ENCODE assay signal across 8 cellular contexts in genomic region chr1:162696286-162696862, GRCh38.
DNase-seq lines count a peak whose midpoint lies in the region; ATAC-seq and TF ChIP-seq lines count a peak whose summit lies in the region.

No MANE protein-coding gene starts in this region.

- H2BK15ac ChIP-seq in neuronal stem cell (ENCODE audit: low read length), result no peak overlapping the region

- H2AK5ac ChIP-seq in neuronal stem cell (ENCODE audit: low read depth, low read length), result no peak overlapping the region

- H3K4me1 Mint-ChIP-seq in activated naive CD8-positive, alpha-beta T cell treated with anti-CD3 and anti-CD28 coated beads for 36 hours, result no peaks in the 10 kb centered on the region

- no peak for TF ChIP-seq EP300 in Ishikawa (IDR thresholded peaks at IDR 0.05; ENCODE audit: borderline replicate concordance)

- H3K27me3 Mint-ChIP-seq in activated naive CD8-positive, alpha-beta T cell treated with anti-CD3 and anti-CD28 coated beads for 36 hours, result peaks cover 13% of the 10 kb centered on the region

- H2AFZ ChIP-seq in neuronal stem cell (ENCODE audit: low read length), result peak overlapping the region; percentile 78

- no peak overlapping the region for H2BK120ac ChIP-seq in neuronal stem cell (ENCODE audit: low read depth, low read length)

- no peak overlapping the region for H2BK5ac ChIP-seq in neuronal stem cell (ENCODE audit: low read length)

- peak overlapping the region; percentile 29 for H3K4me3 ChIP-seq in SJCRH30
- H3K4me3 ChIP-seq in fibroblast of villous mesenchyme (ENCODE audit: low read depth, low read length), result no peak overlapping the region
- H3K4me3 ChIP-seq in neuronal stem cell (ENCODE audit: low read length in 2 of 2), result peak overlapping the region; percentile 5 to 10

- H3K4me2 ChIP-seq in neuronal stem cell (ENCODE audit: insufficient read depth, low read length, poor library complexity, severe bottlenecking), result peak overlapping the region; percentile 41

- peaks cover 8% of the 10 kb centered on the region for H3K4me1 ChIP-seq in SJCRH30
- peaks cover 12 to 23% of the 10 kb centered on the region in 2 donors for H3K4me1 ChIP-seq in neuronal stem cell (ENCODE audit: control insufficient read depth in 2 of 2, insufficient read depth in 1 of 2, low read depth in 1 of 2, low read length in 2 of 2)

- no peak overlapping the region for H3K4me3 Mint-ChIP-seq in activated naive CD8-positive, alpha-beta T cell treated with anti-CD3 and anti-CD28 coated beads for 36 hours

- H3K36me3 ChIP-seq in SJCRH30 (no peaks in the 10 kb centered on the region), neuronal stem cell (replicated peaks in 1 of 2; ENCODE audit: control insufficient read depth in 2 of 2, insufficient read depth in 2 of 2, low read length in 2 of 2) (no peaks in the 10 kb centered on the region)

- H3K9me3 ChIP-seq in SJCRH30 (replicated peaks) (no peaks in the 10 kb centered on the region), neuronal stem cell (replicated peaks in 1 of 2; ENCODE audit: control insufficient read depth in 2 of 2, insufficient read depth in 1 of 2, low read depth in 1 of 2, low read length in 2 of 2) (no peaks in the 10 kb centered on the region)

- no peaks in the 10 kb centered on the region for H3K27me3 ChIP-seq in SJCRH30
- no peaks in the 10 kb centered on the region for H3K27me3 ChIP-seq in neuronal stem cell (ENCODE audit: control insufficient read depth in 3 of 3, insufficient read depth in 3 of 3, low read depth in 1 of 3, low read length in 3 of 3)

- TF ChIP-seq RAD21 in Ishikawa (IDR thresholded peaks at IDR 0.05; ENCODE audit: low read depth), result no peak

- no peak for ATAC-seq in GM19455 (IDR thresholded peaks at IDR 0.05; ENCODE audit: unreplicated experiment)
- ATAC-seq in GM19397 (IDR thresholded peaks at IDR 0.05; ENCODE audit: unreplicated experiment), result no peak

- peak overlapping the region; percentile 66 for H3K18ac ChIP-seq in neuronal stem cell (ENCODE audit: low read length)

- no peak overlapping the region for H4K8ac ChIP-seq in neuronal stem cell (ENCODE audit: low read depth, low read length)

- H3K23ac ChIP-seq in neuronal stem cell (ENCODE audit: low read depth, low read length, poor library complexity), result no peak overlapping the region

- no peak overlapping the region for H2BK12ac ChIP-seq in neuronal stem cell (ENCODE audit: low read length)

- no peak overlapping the region for H3K14ac ChIP-seq in neuronal stem cell (ENCODE audit: low read length)

- peak overlapping the region; percentile 51 for H3K27ac ChIP-seq in SJCRH30
- H3K27ac ChIP-seq in neuronal stem cell (replicated peaks; ENCODE audit: low read length), result peak overlapping the region; percentile 93

- WGBS in neuronal stem cell (ENCODE audit: extremely low coverage in 2 of 2, insufficient read length in 2 of 2, insufficient replicate concordance in 1 of 2), 2 donors, result no CpG with 5 or more reads among the region's 5 CpGs

- no peak overlapping the region for H3K4ac ChIP-seq in neuronal stem cell (ENCODE audit: low read length)

- peak overlapping the region; percentile 53 for H3K9ac ChIP-seq in neuronal stem cell (ENCODE audit: low read depth, low read length, poor library complexity)

- no peak for TF ChIP-seq CTCF in fibroblast of villous mesenchyme (IDR thresholded peaks at IDR 0.05; ENCODE audit: insufficient read depth, low read depth, low read length)

- no peak overlapping the region for H4K91ac ChIP-seq in neuronal stem cell (ENCODE audit: low read depth, low read length, poor library complexity)

- H3K27ac Mint-ChIP-seq in activated naive CD8-positive, alpha-beta T cell treated with anti-CD3 and anti-CD28 coated beads for 36 hours, result no peak overlapping the region

- H3K36me3 Mint-ChIP-seq in activated naive CD8-positive, alpha-beta T cell treated with anti-CD3 and anti-CD28 coated beads for 36 hours, result no peaks in the 10 kb centered on the region

- H3K9me3 Mint-ChIP-seq in activated naive CD8-positive, alpha-beta T cell treated with anti-CD3 and anti-CD28 coated beads for 36 hours, result no peaks in the 10 kb centered on the region

- DNase-seq in SJCRH30 (peak; percentile 92 to 97), fibroblast of villous mesenchyme (ENCODE audit: low read depth) (peak; percentile 96), neuronal stem cell (ENCODE audit: low spot score) (peak; percentile 89), COLO829 (ENCODE audit: low spot score) (no peak)
- DNase-seq in activated naive CD8-positive, alpha-beta T cell treated with anti-CD3 and anti-CD28 coated beads for 36 hours, result no peak

- no peaks in the 10 kb centered on the region for H3K79me1 ChIP-seq in neuronal stem cell (ENCODE audit: low read depth, low read length)

TF ChIP-seq in Ishikawa, 13 proteins besides CTCF, POLR2A, EP300 and RAD21:
- TF ChIP-seq ZBTB7A (IDR thresholded peaks at IDR 0.05; ENCODE audit: low read depth) (0 out of 2 replicates have a peak, but pooled peaks have one; percentile 43), TEAD4 (IDR thresholded peaks at IDR 0.05) (no peak), MAX (IDR thresholded peaks at IDR 0.05) (0 out of 2 replicates have a peak, but pooled peaks have one; percentile 27), TCF12 (IDR thresholded peaks at IDR 0.05; ENCODE audit: low read depth) (no peak)
TF ChIP-seq in Ishikawa: peak in this region for 2.

Comparison
In these comparisons a context has a peak if more than half of its experiments do, and no peak if none do; other contexts are left out.
1. DNase-seq: peak in SJCRH30 (2 of 2), fibroblast of villous mesenchyme (single experiment) and neuronal stem cell (single experiment); none in COLO829 (single experiment) and activated naive CD8-positive, alpha-beta T cell treated with anti-CD3 and anti-CD28 coated beads for 36 hours (single experiment).